ENCODE assay signal across 24 cellular contexts in genomic region chr18:9419956-9420631, GRCh38. TPM values are rescaled to one million over a fixed set of nuclear protein-coding genes. Genes with fewer than 3 reads are reported as not detected.
A peak's percentile ranks its signal among the peaks of the same experiment; 100 is the strongest.
DNase-seq lines count a peak whose midpoint lies in the region; FAIRE-seq and TF ChIP-seq lines count a peak whose summit lies in the region.
"Had no signal": no experiment of that assay in that cellular context is flagged by ENCODE, and none has a peak within 500 bp of the region (broad histone marks: within the 10 kb centered on the region; RNA-seq: fewer than 3 reads in every experiment).

No MANE protein-coding gene starts in this region.

- H3K4me1 ChIP-seq in astrocyte (ENCODE audit: insufficient read depth, low read length) (peaks cover 14% of the 10 kb centered on the region), colonic mucosa (no peaks in the 10 kb centered on the region)
- H3K4me1 ChIP-seq: A549, body of pancreas, Peyer's patch had no signal

- H3K9ac ChIP-seq in astrocyte (ENCODE audit: low read length) (no peak overlapping the region), colonic mucosa (ENCODE audit: low read depth in 2 of 2, low read length in 2 of 2) (no peak overlapping the region)

- H4K20me1 ChIP-seq in astrocyte (ENCODE audit: insufficient read depth, low read length) = no peaks in the 10 kb centered on the region

- no peak for TF ChIP-seq CTCF in astrocyte (IDR thresholded peaks at IDR 0.05; ENCODE audit: insufficient read depth, low read depth, low read length)
- no peak for TF ChIP-seq CTCF in colonic mucosa (IDR thresholded peaks at IDR 0.05)

- no peak overlapping the region for H3K27ac Mint-ChIP-seq in astrocyte (ENCODE audit: unreplicated experiment)
- H3K27ac Mint-ChIP-seq: activated B cell treated with CpG ODN at 0.5 μM for 24 hours; activated T-cell treated with anti-CD3 and anti-CD28 coated beads, Interleukin-2, amount 50 U/mL, for 72 hours; CD14-positive monocyte had no signal

- H3K9me3 ChIP-seq in astrocyte (ENCODE audit: insufficient read depth, low read depth, low read length) (no peaks in the 10 kb centered on the region), colonic mucosa (no peaks in the 10 kb centered on the region)
- H3K9me3 ChIP-seq: A549, body of pancreas, MG63, Peyer's patch had no signal

- H3K27ac ChIP-seq in astrocyte (ENCODE audit: low read depth, low read length) (no peak overlapping the region), colonic mucosa (no peak overlapping the region)
- H3K27ac ChIP-seq: A549, body of pancreas, coronary artery, Peyer's patch, spleen had no signal

- no peaks in the 10 kb centered on the region for H3K36me3 Mint-ChIP-seq in astrocyte (ENCODE audit: low read depth, unreplicated experiment)
- H3K36me3 Mint-ChIP-seq: CD14-positive monocyte had no signal

- peak; percentile 64 for DNase-seq in ACHN
- DNase-seq in HS-27A (ENCODE audit: low read depth) = peak; percentile 47
- DNase-seq in astrocyte (ENCODE audit: low read depth) = peak; percentile 39
- peak; percentile 85 for DNase-seq in kidney tubule cell (ENCODE audit: low spot score)
- no peak for DNase-seq in colonic mucosa
- no peak for DNase-seq in DMS79 treated with DMSO at 0.1 percent for 48 hours (lab: John Stamatoyannopoulos, UW)
- no peak for DNase-seq in activated CD4-positive, alpha-beta T cell treated with anti-CD3 and anti-CD28 coated beads, Interleukin-2, amount 50 U/mL, for 4 hours
- DNase-seq in NCI-H526 (lab: John Stamatoyannopoulos, UW) = no peak
- DNase-seq: activated B cell treated with CpG ODN at 0.5 μM for 24 hours; activated CD8-positive, alpha-beta memory T cell treated with anti-CD3 and anti-CD28 coated beads for 24 hours; activated naive CD4-positive, alpha-beta T cell treated with anti-CD3 and anti-CD28 coated beads, Interleukin-2, amount 50 U/mL, for 16 hours; activated T-cell treated with anti-CD3 and anti-CD28 coated beads, Interleukin-2, amount 50 U/mL, for 72 hours; body of pancreas; left cardiac atrium; MG63; NCI-H187; NCI-H2227 treated with DMSO at 0.1 percent for 48 hours; Peyer's patch; spleen; stimulated activated CD4-positive, alpha-beta T cell treated with anti-CD3 and anti-CD28 coated beads, Interleukin-4, amount 100 ng/mL, for 4 hours had no signal

- no peak overlapping the region for H3K4me3 ChIP-seq in astrocyte (ENCODE audit: insufficient read depth, low read depth, low read length)
- H3K4me3 ChIP-seq in colonic mucosa = no peak overlapping the region
- H3K4me3 ChIP-seq: A549, body of pancreas, coronary artery, MG63, Peyer's patch, spleen had no signal

- H3K27me3 ChIP-seq in astrocyte (ENCODE audit: insufficient read depth, low read length) = no peaks in the 10 kb centered on the region
- H3K27me3 ChIP-seq in colonic mucosa = no peaks in the 10 kb centered on the region
- H3K27me3 ChIP-seq: body of pancreas, MG63, Peyer's patch, spleen had no signal

- in situ Hi-C loops in ACHN (cut with HindIII; ENCODE audit: low pct_ligation_motif_present, low pct_unique_long_range_greater_than_20kb, low sequenced_read_pairs) = no loop called here

- no peaks in the 10 kb centered on the region for H3K27me3 Mint-ChIP-seq in astrocyte (ENCODE audit: low read depth, unreplicated experiment)
- H3K27me3 Mint-ChIP-seq: activated B cell treated with CpG ODN at 0.5 μM for 24 hours had no signal

- peaks cover 20% of the 10 kb centered on the region for H3K4me1 Mint-ChIP-seq in astrocyte (ENCODE audit: low read depth, unreplicated experiment)
- H3K4me1 Mint-ChIP-seq: CD14-positive monocyte had no signal

- intact Hi-C loops in colonic mucosa (cut with DNase I) = no loop called here

- no peak for FAIRE-seq in astrocyte (lab: Jason Lieb, UNC)
- FAIRE-seq: A549 had no signal

- no peaks in the 10 kb centered on the region for H3K9me3 Mint-ChIP-seq in astrocyte (ENCODE audit: unreplicated experiment)
- H3K9me3 Mint-ChIP-seq: activated B cell treated with CpG ODN at 0.5 μM for 24 hours; activated T-cell treated with anti-CD3 and anti-CD28 coated beads, Interleukin-2, amount 50 U/mL, for 72 hours; CD14-positive monocyte; nephron had no signal

- H3K4me2 ChIP-seq in astrocyte (ENCODE audit: low read length) = no peak overlapping the region
- H3K4me2 ChIP-seq: A549 had no signal

- no peaks in the 10 kb centered on the region for H3K79me2 ChIP-seq in astrocyte (ENCODE audit: insufficient read depth, low read length)

- no peaks in the 10 kb centered on the region for H3K36me3 ChIP-seq in astrocyte (ENCODE audit: insufficient read depth, low read length)
- no peaks in the 10 kb centered on the region for H3K36me3 ChIP-seq in colonic mucosa
- H3K36me3 ChIP-seq: MG63, Peyer's patch, spleen had no signal

- H3K4me3 Mint-ChIP-seq in astrocyte (ENCODE audit: unreplicated experiment) = no peak overlapping the region
- H3K4me3 Mint-ChIP-seq: activated B cell treated with CpG ODN at 0.5 μM for 24 hours; activated T-cell treated with anti-CD3 and anti-CD28 coated beads, Interleukin-2, amount 50 U/mL, for 72 hours; CD14-positive monocyte; nephron had no signal

- H2AFZ ChIP-seq in astrocyte (ENCODE audit: low read depth, low read length) = no peak overlapping the region

RNA-seq across cellular contexts. Expression of gene RALBP1, which starts 55.2 kb away (rescaled TPM):
- 57.5 and 57.7 TPM in 2 replicates for total RNA-seq in astrocyte
- total RNA-seq in colonic mucosa = 10 to 100 TPM; 59.1 to 64.9 TPM

Comparison
In these comparisons a context has a peak if more than half of its experiments do, and no peak if none do; other contexts are left out.
1. DNase-seq: peak in ACHN (single experiment), HS-27A (single experiment), astrocyte (single experiment) and kidney tubule cell (single experiment); none in colonic mucosa (single experiment), DMS79 treated with DMSO at 0.1 percent for 48 hours (single experiment), activated CD4-positive, alpha-beta T cell treated with anti-CD3 and anti-CD28 coated beads, Interleukin-2, amount 50 U/mL, for 4 hours (0 of 2) and NCI-H526 (0 of 2).